Comparison of ENCODE assay signal across 22 cellular contexts in genomic region chr6:169539176-169539897, GRCh38.
DNase-seq lines count a peak whose midpoint lies in the region; ATAC-seq and TF ChIP-seq lines count a peak whose summit lies in the region.
"Had no signal": no experiment of that assay in that cellular context is flagged by ENCODE, and none has a peak within 500 bp of the region (broad histone marks: within the 10 kb centered on the region; RNA-seq: fewer than 3 reads in every experiment).

No MANE protein-coding gene starts in this region.

- ATAC-seq in Right ventricle myocardium superior (ENCODE audit: poor library complexity) (peak; percentile 82), left ventricle myocardium superior (peak; percentile 44), upper lobe of left lung (ENCODE audit: low FRiP score in 2 of 2) (no peak), GM18907 (IDR thresholded peaks at IDR 0.05; ENCODE audit: unreplicated experiment) (no peak)
- ATAC-seq: activated CD8-positive, alpha-beta T cell treated with anti-CD3 and anti-CD28 coated beads, Interleukin-2, amount 10 ng/mL, durations not matched to agents 7 days and 5 days; activated T-cell treated with anti-CD3 and anti-CD28 coated beads, Interleukin-2, amount 50 U/mL, for 4 hours; lower lobe of right lung; stimulated activated naive CD8-positive, alpha-beta T cell treated with anti-CD3 and anti-CD28 coated beads, Interleukin-15, amount 100 ng/mL, for 72 hours; WTC11 had no signal

- no peak for TF ChIP-seq EP300 in upper lobe of left lung (IDR thresholded peaks at IDR 0.05)

- H3K27ac ChIP-seq in upper lobe of left lung: peak overlapping the region; percentile 13 to 77 (median 41)
- H3K27ac ChIP-seq: epithelial cell of prostate, lower lobe of right lung had no signal

- H3K27me3 ChIP-seq in upper lobe of left lung: no peaks in the 10 kb centered on the region

- no peaks in the 10 kb centered on the region for H3K36me3 ChIP-seq in upper lobe of left lung
- H3K36me3 ChIP-seq: lower lobe of right lung had no signal

- H3K4me3 ChIP-seq in choroid plexus epithelial cell (ENCODE audit: low read depth, low read length) (no peak overlapping the region), upper lobe of left lung (no peak overlapping the region)
- H3K4me3 ChIP-seq: lower lobe of right lung had no signal

- WGBS in upper lobe of left lung, 2 donors: 55 to 67% methylated on average over 5 of the region's 5 CpGs

- TF ChIP-seq CTCF in choroid plexus epithelial cell (conservative IDR thresholded peaks at IDR 0.05; ENCODE audit: low read depth, low read length) (no peak), upper lobe of left lung (IDR thresholded peaks at IDR 0.05) (no peak)

- intact Hi-C loops in Right ventricle myocardium superior (cut with DNase I): no loop called here
- intact Hi-C loops in cardiac septum (cut with DNase I): no loop called here
- intact Hi-C loops in left ventricle myocardium superior (cut with micrococcal nuclease): no loop called here

- no peak for DNase-seq in Right ventricle myocardium superior
- DNase-seq in cardiac septum (ENCODE audit: low spot score): no peak
- peak; percentile 74 for DNase-seq in choroid plexus epithelial cell (ENCODE audit: low read depth)
- DNase-seq in left ventricle myocardium superior: no peak
- no peak for DNase-seq in upper lobe of left lung
- no peak for DNase-seq in T-helper 2 cell
- DNase-seq in NCI-H446 treated with DMSO at 0.1 percent for 48 hours (lab: John Stamatoyannopoulos, UW): no peak
- DNase-seq: activated CD8-positive, alpha-beta T cell treated with anti-CD3 and anti-CD28 coated beads, Interleukin-2, amount 10 ng/mL, durations not matched to agents 7 days and 5 days; activated naive CD4-positive, alpha-beta T cell treated with anti-CD3 and anti-CD28 coated beads, Interleukin-2, amount 50 U/mL, for 16 hours; activated T-cell treated with anti-CD3 and anti-CD28 coated beads, Interleukin-2, amount 50 U/mL, for 4 hours; GOT3; lower lobe of right lung; naive B cell; NCI-H1436; NCI-H2171; NCI-H774; SIG-M5; stimulated activated CD4-positive, alpha-beta T cell treated with anti-CD3 and anti-CD28 coated beads, Interleukin-2, amount 100 ng/mL, for 24 hours; stimulated activated naive CD8-positive, alpha-beta T cell treated with anti-CD3 and anti-CD28 coated beads, Interleukin-15, amount 100 ng/mL, for 72 hours had no signal

- no peak for TF ChIP-seq POLR2A in upper lobe of left lung (IDR thresholded peaks at IDR 0.05)

- peaks cover 0 to 11% (median 0%) of the 10 kb centered on the region in 4 donors for H3K4me1 ChIP-seq in upper lobe of left lung
- H3K4me1 ChIP-seq: lower lobe of right lung had no signal

- H3K9me3 ChIP-seq in upper lobe of left lung: peaks cover 0 to 6% (median 2%) of the 10 kb centered on the region in 4 donors

Comparison
In these comparisons a context has a peak if more than half of its experiments do, and no peak if none do; other contexts are left out.
1. ATAC-seq: peak in Right ventricle myocardium superior (single experiment) and left ventricle myocardium superior (single experiment); none in upper lobe of left lung (0 of 2) and GM18907 (single experiment).